11 cellular contexts compared by ENCODE assay signal in genomic region chr2:42060718-42061619, GRCh38. TPM values are rescaled to one million over a fixed set of nuclear protein-coding genes. Genes with fewer than 3 reads are reported as not detected.
A peak's percentile ranks its signal among the peaks of the same experiment; 100 is the strongest.
DNase-seq lines count a peak whose midpoint lies in the region; ATAC-seq and TF ChIP-seq lines count a peak whose summit lies in the region.
"Had no signal": no experiment of that assay in that cellular context is flagged by ENCODE, and none has a peak within 500 bp of the region (broad histone marks: within the 10 kb centered on the region; RNA-seq: fewer than 3 reads in every experiment).

No MANE protein-coding gene starts in this region.

- peak; percentile 71 for ATAC-seq in aorta (ENCODE audit: low FRiP score)
- ATAC-seq in naive thymus-derived CD8-positive, alpha-beta T cell, result no peak
- ATAC-seq in HG03378 (IDR thresholded peaks at IDR 0.05; ENCODE audit: unreplicated experiment), result no peak

- no peaks in the 10 kb centered on the region for H3K36me3 Mint-ChIP-seq in naive thymus-derived CD8-positive, alpha-beta T cell

- no peak for TF ChIP-seq CTCF in fibroblast of mammary gland (conservative IDR thresholded peaks at IDR 0.05; ENCODE audit: control insufficient read depth, insufficient read depth, low read depth, low read length)

- peak overlapping the region; percentile 76 for H3K27ac ChIP-seq in muscle layer of duodenum (ENCODE audit: low read length)
- peak overlapping the region; percentile 79 to 87 for H3K27ac ChIP-seq in aorta (ENCODE audit: low read depth in 1 of 2, low read length in 2 of 2)
- H3K27ac ChIP-seq: 22Rv1 had no signal

- intact Hi-C loops in aorta (cut with DNase I), result loop anchor here in 1 of 2 donors (5.0 kb wide), 1 partner anchor 94 kb away; no protein-coding TSS in a partner anchor

- 9 to 12% methylated on average over 14 of the region's 14 CpGs for WGBS in aorta, 2 donors

- H3K4me1 Mint-ChIP-seq in naive thymus-derived CD8-positive, alpha-beta T cell, result no peaks in the 10 kb centered on the region

- H3K27me3 ChIP-seq in muscle layer of duodenum (ENCODE audit: low read depth, low read length) (no peaks in the 10 kb centered on the region), aorta (ENCODE audit: control insufficient read depth in 1 of 2, insufficient read depth in 2 of 2, low read length in 1 of 2) (no peaks in the 10 kb centered on the region)

- H3K4me3 ChIP-seq in fibroblast of mammary gland (ENCODE audit: control insufficient read depth, low read depth, low read length) (no peak overlapping the region), muscle layer of duodenum (ENCODE audit: low read depth in 1 of 2, low read length in 2 of 2) (no peak overlapping the region), aorta (ENCODE audit: low read length in 2 of 2) (no peak overlapping the region)

- H3K9me3 ChIP-seq in muscle layer of duodenum (ENCODE audit: control insufficient read depth in 1 of 2, low read length in 2 of 2) (no peaks in the 10 kb centered on the region), aorta (ENCODE audit: control insufficient read depth, low read length) (no peaks in the 10 kb centered on the region)

- H3K36me3 ChIP-seq in muscle layer of duodenum (ENCODE audit: control insufficient read depth in 1 of 2, insufficient read depth in 2 of 2, low read length in 2 of 2) (peaks cover 27 to 31% of the 10 kb centered on the region in 2 donors), aorta (ENCODE audit: control insufficient read depth in 1 of 2, insufficient read depth in 2 of 2, low read length in 1 of 2) (peaks cover 3 to 20% of the 10 kb centered on the region in 2 donors)

- no peak overlapping the region for H3K4me3 Mint-ChIP-seq in naive thymus-derived CD8-positive, alpha-beta T cell
- H3K4me3 Mint-ChIP-seq: brain; stimulated activated naive CD8-positive, alpha-beta T cell treated with anti-CD3 and anti-CD28 coated beads, Interleukin-15, Interleukin-2, amounts not matched to agents 100 ng/mL and 50 ng/mL, for 24 hours had no signal

- POLR2A ChIA-PET in naive thymus-derived CD8-positive, alpha-beta T cell (lab: Charles Lee), result no interaction called here

- peaks cover 0 to 30% (median 3%) of the 10 kb centered on the region in 5 donors for H3K27me3 Mint-ChIP-seq in naive thymus-derived CD8-positive, alpha-beta T cell
- H3K27me3 Mint-ChIP-seq: brain had no signal

- peak; percentile 43 for DNase-seq in SIG-M5 treated with dmso at 0.1 percent for 504 hours (lab: John Stamatoyannopoulos, UW; ENCODE audit: unreplicated experiment)
- no peak for DNase-seq in SIG-M5 (lab: John Stamatoyannopoulos, UW)
- DNase-seq in fibroblast of mammary gland (ENCODE audit: low read depth), result peak; percentile 47
- DNase-seq in aorta, result peak; percentile 83 to 84
- DNase-seq in naive thymus-derived CD8-positive, alpha-beta T cell, result no peak
- no peak for DNase-seq in GM19238 (ENCODE audit: insufficient read length, low spot score)

- H3K4me1 ChIP-seq in muscle layer of duodenum (ENCODE audit: control insufficient read depth in 1 of 2, insufficient read depth in 2 of 2, low read length in 2 of 2) (peaks cover 18 to 20% of the 10 kb centered on the region in 2 donors), aorta (ENCODE audit: control insufficient read depth in 1 of 2, insufficient read depth in 2 of 2, low read length in 2 of 2) (peaks cover 3 to 8% of the 10 kb centered on the region in 2 donors)

- no peaks in the 10 kb centered on the region for H3K9me3 Mint-ChIP-seq in naive thymus-derived CD8-positive, alpha-beta T cell
- H3K9me3 Mint-ChIP-seq: brain; stimulated activated naive CD8-positive, alpha-beta T cell treated with anti-CD3 and anti-CD28 coated beads, Interleukin-15, Interleukin-2, amounts not matched to agents 100 ng/mL and 50 ng/mL, for 24 hours had no signal

- no peak overlapping the region for H3K27ac Mint-ChIP-seq in naive thymus-derived CD8-positive, alpha-beta T cell
- H3K27ac Mint-ChIP-seq: stimulated activated naive CD8-positive, alpha-beta T cell treated with anti-CD3 and anti-CD28 coated beads, Interleukin-15, Interleukin-2, amounts not matched to agents 100 ng/mL and 50 ng/mL, for 24 hours had no signal

RNA-seq across cellular contexts. Expression of gene PKDCC, which starts 13.1 kb away (rescaled TPM):
- 100 to 1,000 TPM; 148 to 258 TPM for total RNA-seq in aorta
- 100 to 1,000 TPM in 1 of 2 donors, 10 to 100 TPM in 1; 48.8 to 182 TPM for polyA plus RNA-seq in aorta
- not detected for total RNA-seq in naive thymus-derived CD8-positive, alpha-beta T cell
- not detected for polyA plus RNA-seq in naive thymus-derived CD8-positive, alpha-beta T cell

Comparison
In these comparisons a context has a peak if more than half of its experiments do, and no peak if none do; other contexts are left out.
1. DNase-seq: peak in SIG-M5 treated with dmso at 0.1 percent for 504 hours (single experiment), fibroblast of mammary gland (single experiment) and aorta (2 of 2); none in SIG-M5 (single experiment), naive thymus-derived CD8-positive, alpha-beta T cell (0 of 10) and GM19238 (single experiment).
2. RNA of gene PKDCC, which starts 13.1 kb away (total RNA-seq): 148 to 258 TPM in aorta; not detected in naive thymus-derived CD8-positive, alpha-beta T cell; every median in the first group is over 100 times any median in the second.